ENCODE assay signal across 17 cellular contexts in the genomic region with DNA sequence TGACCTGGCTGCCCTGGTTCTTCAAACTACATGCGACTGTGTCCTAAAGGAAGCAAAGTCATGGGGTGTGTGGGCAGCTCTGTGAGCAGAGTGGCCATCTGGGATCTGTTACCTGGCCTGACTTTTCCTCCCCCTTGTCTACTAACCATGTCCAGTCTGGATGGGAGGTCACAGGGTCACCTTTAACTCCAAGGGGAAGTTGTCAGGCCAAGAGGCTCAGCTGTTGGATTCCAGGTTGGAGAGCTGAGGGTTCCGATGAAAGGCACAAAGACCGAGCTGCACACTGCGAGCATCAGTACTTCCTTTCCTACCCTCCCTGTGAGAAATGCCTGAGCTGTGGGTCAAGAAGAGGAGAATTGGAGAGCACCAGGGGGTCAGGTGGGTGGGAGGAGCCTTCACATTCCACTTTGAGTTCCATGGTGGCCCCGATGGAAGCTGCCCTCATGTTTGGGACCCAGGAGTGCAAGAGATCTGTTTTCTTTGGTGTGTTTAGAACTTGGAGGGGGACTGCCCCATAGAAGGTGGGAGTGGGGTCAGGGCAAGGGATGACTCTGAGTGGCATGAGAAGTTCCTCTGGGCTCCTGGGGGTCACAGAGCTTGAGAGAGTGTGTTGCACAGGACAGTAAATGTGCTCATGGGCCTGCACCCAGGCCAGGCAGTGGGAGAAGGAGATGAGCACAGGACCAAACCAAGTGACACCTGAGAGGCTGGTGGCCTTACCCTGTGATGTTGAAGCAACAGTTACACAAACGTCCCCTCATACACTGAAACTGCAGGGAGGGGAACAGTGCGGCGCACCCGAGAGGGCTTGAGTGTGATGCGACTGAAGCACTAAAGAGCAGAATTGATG. TPM values are rescaled to one million over a fixed set of nuclear protein-coding genes. Genes with fewer than 3 reads are reported as not detected.
DNase-seq lines count a peak whose midpoint lies in the region; ATAC-seq and TF ChIP-seq lines count a peak whose summit lies in the region.
"Had no signal": no experiment of that assay in that cellular context is flagged by ENCODE, and none has a peak within 500 bp of the region (broad histone marks: within the 10 kb centered on the region; RNA-seq: fewer than 3 reads in every experiment).

No MANE protein-coding gene starts in this region.

- H3K27me3 Mint-ChIP-seq in type B pancreatic cell, result no peaks in the 10 kb centered on the region

- peaks cover 14% of the 10 kb centered on the region for H3K4me1 Mint-ChIP-seq in type B pancreatic cell (ENCODE audit: unreplicated experiment)

- H3K9me3 Mint-ChIP-seq in type B pancreatic cell, result no peaks in the 10 kb centered on the region
- H3K9me3 Mint-ChIP-seq: HFFc6 had no signal

- H3K36me3 Mint-ChIP-seq in type B pancreatic cell, result peaks cover 36% of the 10 kb centered on the region

- no peak overlapping the region for H3K27ac Mint-ChIP-seq in type B pancreatic cell
- H3K27ac Mint-ChIP-seq: HFFc6 had no signal

- no peak for ATAC-seq in left lobe of liver

- TF ChIP-seq CTCF in type B pancreatic cell (conservative IDR thresholded peaks at IDR 0.05), result no peak

- DNase-seq in activated effector memory CD4-positive, alpha-beta T cell treated with anti-CD3 and anti-CD28 coated beads, Interleukin-2, amount 50 U/mL, for 16 hours, result peak; percentile 39
- no peak for DNase-seq in activated effector memory CD4-positive, alpha-beta T cell treated with Interleukin-2 at 50 U/mL for 16 hours
- DNase-seq in activated CD8-positive, alpha-beta memory T cell treated with anti-CD3 and anti-CD28 coated beads, Interleukin-2, amount 50 U/mL, for 48 hours, result peak; percentile 35
- DNase-seq in left lobe of liver (ENCODE audit: low spot score), result peak; percentile 31
- peak; percentile 39 for DNase-seq in type B pancreatic cell (ENCODE audit: extremely low spot score, unreplicated experiment)
- no peak for DNase-seq in NCI-H446 (lab: John Stamatoyannopoulos, UW)
- no peak for DNase-seq in NCI-H187 (lab: John Stamatoyannopoulos, UW)
- DNase-seq in DMS53 treated with DMSO at 0.1 percent for 48 hours (lab: John Stamatoyannopoulos, UW; ENCODE audit: unreplicated experiment), result no peak
- DNase-seq: COR-L47, EL, HFFc6, Kasumi-1, MM.1S, NCI-H1092 treated with DMSO at 0.1 percent for 48 hours, NCI-H2107, NCI-H2227 treated with DMSO at 0.1 percent for 48 hours, NCI-H524 treated with DMSO at 0.1 percent for 48 hours had no signal

- H3K4me3 Mint-ChIP-seq in type B pancreatic cell, result no peak overlapping the region
- H3K4me3 Mint-ChIP-seq: HFFc6 had no signal

RNA-seq across cellular contexts. Expression of a gene that starts 36.2 kb away (rescaled TPM):
- 29.3 TPM for total RNA-seq in left lobe of liver
- total RNA-seq in type B pancreatic cell (ENCODE audit: low replicate concordance), result 35.7 and 67.5 TPM in 2 replicates

Comparison
In these comparisons a context has a peak if more than half of its experiments do, and no peak if none do; other contexts are left out.
1. DNase-seq: peak in activated effector memory CD4-positive, alpha-beta T cell treated with anti-CD3 and anti-CD28 coated beads, Interleukin-2, amount 50 U/mL, for 16 hours (single experiment), activated CD8-positive, alpha-beta memory T cell treated with anti-CD3 and anti-CD28 coated beads, Interleukin-2, amount 50 U/mL, for 48 hours (single experiment), left lobe of liver (single experiment) and type B pancreatic cell (single experiment); none in activated effector memory CD4-positive, alpha-beta T cell treated with Interleukin-2 at 50 U/mL for 16 hours (single experiment), NCI-H446 (0 of 2), NCI-H187 (0 of 2) and DMS53 treated with DMSO at 0.1 percent for 48 hours (single experiment).